Comparison of ENCODE assay signal across 11 cellular contexts in genomic region chr22:28813772-28814518, GRCh38. TPM values are rescaled to one million over a fixed set of nuclear protein-coding genes. Genes with fewer than 3 reads are reported as not detected.
DNase-seq lines count a peak whose midpoint lies in the region; ATAC-seq and TF ChIP-seq lines count a peak whose summit lies in the region.
"Had no signal": no experiment of that assay in that cellular context is flagged by ENCODE, and none has a peak within 500 bp of the region (broad histone marks: within the 10 kb centered on the region; RNA-seq: fewer than 3 reads in every experiment).

No MANE protein-coding gene starts in this region.

- H3K9me3 ChIP-seq in KOPT-K1 (ENCODE audit: insufficient read depth, low read length, poor library complexity, severe bottlenecking): no peaks in the 10 kb centered on the region
- no peaks in the 10 kb centered on the region for H3K9me3 ChIP-seq in HAP-1

- TF ChIP-seq CTCF in C4-2B (conservative IDR thresholded peaks at IDR 0.05) (no peak), coronary artery (IDR thresholded peaks at IDR 0.05) (no peak), nephron progenitor cell (IDR thresholded peaks at IDR 0.05) (no peak), HFFc6 (IDR thresholded peaks at IDR 0.05) (no peak)

- no peak for ATAC-seq in GM19395 (IDR thresholded peaks at IDR 0.05; ENCODE audit: unreplicated experiment)
- ATAC-seq: activated CD4-positive, alpha-beta T cell treated with anti-CD3 and anti-CD28 coated beads for 36 hours had no signal

- H3K27ac Mint-ChIP-seq in nephron progenitor cell (peak overlapping the region; percentile 92), HFFc6 (no peak overlapping the region)
- H3K27ac Mint-ChIP-seq: activated CD4-positive, alpha-beta T cell treated with anti-CD3 and anti-CD28 coated beads for 36 hours had no signal

- H3K4me3 ChIP-seq in coronary artery (no peak overlapping the region), HAP-1 (no peak overlapping the region)

- H3K27me3 ChIP-seq in HAP-1 (ENCODE audit: low read depth): no peaks in the 10 kb centered on the region

- no peaks in the 10 kb centered on the region for H3K4me1 ChIP-seq in HAP-1

- H3K4me3 Mint-ChIP-seq in nephron progenitor cell (no peak overlapping the region), HFFc6 (no peak overlapping the region)
- H3K4me3 Mint-ChIP-seq: activated CD4-positive, alpha-beta T cell treated with anti-CD3 and anti-CD28 coated beads for 36 hours had no signal

- H3K36me3 ChIP-seq in KOPT-K1 (ENCODE audit: insufficient read depth, low read length) (no peaks in the 10 kb centered on the region), HAP-1 (replicated peaks) (no peaks in the 10 kb centered on the region; the same call in 1 of the 2 replicates)

- H3K27me3 Mint-ChIP-seq in nephron progenitor cell (ENCODE audit: low read depth, poor library complexity): peaks cover 10% of the 10 kb centered on the region
- H3K27me3 Mint-ChIP-seq in HFFc6 (ENCODE audit: insufficient read depth): no peaks in the 10 kb centered on the region
- H3K27me3 Mint-ChIP-seq: activated CD4-positive, alpha-beta T cell treated with anti-CD3 and anti-CD28 coated beads for 36 hours had no signal

- H3K4me1 Mint-ChIP-seq in nephron progenitor cell: peaks cover 52% of the 10 kb centered on the region
- H3K4me1 Mint-ChIP-seq in HFFc6 (ENCODE audit: low read depth): no peaks in the 10 kb centered on the region

- peak overlapping the region; percentile 86 for H3K27ac ChIP-seq in C4-2B
- peak overlapping the region; percentile 50 for H3K27ac ChIP-seq in KOPT-K1 (ENCODE audit: low read depth, low read length, poor library complexity, severe bottlenecking)
- peak overlapping the region; percentile 28 to 65 for H3K27ac ChIP-seq in coronary artery

- H3K36me3 Mint-ChIP-seq in nephron progenitor cell (ENCODE audit: low read depth) (peaks cover 4% of the 10 kb centered on the region), HFFc6 (ENCODE audit: low read depth) (no peaks in the 10 kb centered on the region)

- DNase-seq in coronary artery (ENCODE audit: low spot score) (no peak), nephron progenitor cell (no peak), HFFc6 (no peak), HAP-1 (ENCODE audit: low spot score in 2 of 2) (no peak), NCI-H446 (lab: John Stamatoyannopoulos, UW) (no peak)
- DNase-seq: activated CD4-positive, alpha-beta T cell treated with anti-CD3 and anti-CD28 coated beads for 36 hours; cerebellar nuclear complex; NCI-H2171 had no signal

- in situ Hi-C loops in HAP-1 (cut with MboI; ENCODE audit: low sequenced_read_pairs): no loop called here

- no peaks in the 10 kb centered on the region for H3K9me3 Mint-ChIP-seq in nephron progenitor cell
- H3K9me3 Mint-ChIP-seq in HFFc6: no peaks in the 10 kb centered on the region

RNA-seq across cellular contexts. Expression of gene XBP1, which starts 13.6 kb away (rescaled TPM):
- 100 to 1,000 TPM; 106 to 115 (median 111) TPM for total RNA-seq in HFFc6 (2021; fragmentation: NEBNext Ultra II Directional; extraction: Animal tissue kit (Norgen Biotek cat#: 25700))

RNA-seq across cellular contexts. Expression of gene CCDC117, which starts 41.5 kb away (rescaled TPM):
- 10 to 100 TPM; 13.2 to 17.4 (median 14.8) TPM for total RNA-seq in HFFc6 (2021; fragmentation: NEBNext Ultra II Directional; extraction: Animal tissue kit (Norgen Biotek cat#: 25700))
